8 cellular contexts compared by ENCODE assay signal in genomic region chr12:71754461-71755145, GRCh38. TPM values are rescaled to one million over a fixed set of nuclear protein-coding genes. Genes with fewer than 3 reads are reported as not detected.
DNase-seq lines count a peak whose midpoint lies in the region; ATAC-seq and TF ChIP-seq lines count a peak whose summit lies in the region.

TSS of gene RAB21 (plus strand) at chr12:71754863. CDS start at chr12:71755130, 267 bp downstream.

- peak within 1 kb of the TSS; percentile 97 for H3K27ac Mint-ChIP-seq in T-helper 1 cell treated with Interleukin-12 subunit alpha and Interleukin-12 subunit beta and Interleukin-4 antibody, amounts not matched to agents 30 μg/mL and 1 μg/mL, for 36 hours
- H3K27ac Mint-ChIP-seq in progenitor cell of endocrine pancreas, result peak within 1 kb of the TSS; percentile 95

- peaks cover 30% of the 10 kb centered on the region for H3K36me3 Mint-ChIP-seq in T-helper 1 cell treated with Interleukin-12 subunit alpha and Interleukin-12 subunit beta and Interleukin-4 antibody, amounts not matched to agents 30 μg/mL and 1 μg/mL, for 36 hours (ENCODE audit: low read depth)
- peaks cover 10% of the 10 kb centered on the region for H3K36me3 Mint-ChIP-seq in progenitor cell of endocrine pancreas (ENCODE audit: insufficient read depth)

- DNase-seq in GM13977 (ENCODE audit: low spot score) (peak; percentile 96), NCI-H1694 (lab: John Stamatoyannopoulos, UW) (peak; percentile 74), amniotic stem cell (lab: John Stamatoyannopoulos, UW) (peak; percentile 95), left cardiac atrium (peak; percentile 99), progenitor cell of endocrine pancreas (ENCODE audit: low spot score, unreplicated experiment) (peak; percentile 95), ureter (ENCODE audit: low spot score) (peak; percentile 99)

- intact Hi-C loops in left cardiac atrium (cut with DNase I), result loop anchor here in 1 of 2 donors (10.0 kb wide), 1 partner anchor 90 kb away; the partner anchor contains the start of genes THAP2 and ZFC3H1

- TF ChIP-seq CTCF in GM13977 (IDR thresholded peaks at IDR 0.05; ENCODE audit: extremely low read depth, insufficient read depth, missing control alignments), result no peak
- TF ChIP-seq CTCF in progenitor cell of endocrine pancreas (IDR thresholded peaks at IDR 0.05; ENCODE audit: unreplicated experiment), result peak; percentile 36

- H3K9me3 Mint-ChIP-seq in T-helper 1 cell treated with Interleukin-12 subunit alpha and Interleukin-12 subunit beta and Interleukin-4 antibody, amounts not matched to agents 30 μg/mL and 1 μg/mL, for 36 hours, result peaks cover 15% of the 10 kb centered on the region
- no peaks in the 10 kb centered on the region for H3K9me3 Mint-ChIP-seq in progenitor cell of endocrine pancreas (ENCODE audit: low read depth)

- peak within 1 kb of the TSS; percentile 94 for H3K4me3 Mint-ChIP-seq in T-helper 1 cell treated with Interleukin-12 subunit alpha and Interleukin-12 subunit beta and Interleukin-4 antibody, amounts not matched to agents 30 μg/mL and 1 μg/mL, for 36 hours
- H3K4me3 Mint-ChIP-seq in progenitor cell of endocrine pancreas (ENCODE audit: low read depth), result peak within 1 kb of the TSS; percentile 87

- ATAC-seq in HG02884 (IDR thresholded peaks at IDR 0.05; ENCODE audit: unreplicated experiment) (peak; percentile 89), left cardiac atrium (peak; percentile 98 to 99)

- H3K4me1 Mint-ChIP-seq in T-helper 1 cell treated with Interleukin-12 subunit alpha and Interleukin-12 subunit beta and Interleukin-4 antibody, amounts not matched to agents 30 μg/mL and 1 μg/mL, for 36 hours (ENCODE audit: low read depth), result peaks cover 24% of the 10 kb centered on the region
- peaks cover 15% of the 10 kb centered on the region for H3K4me1 Mint-ChIP-seq in progenitor cell of endocrine pancreas (ENCODE audit: low read depth)

- in situ Hi-C loops in GM13977 (cut with MboI; ENCODE audit: low pct_unique_long_range_greater_than_20kb, low sequenced_read_pairs, unreplicated experiment), result no loop called here

- H3K27me3 Mint-ChIP-seq in T-helper 1 cell treated with Interleukin-12 subunit alpha and Interleukin-12 subunit beta and Interleukin-4 antibody, amounts not matched to agents 30 μg/mL and 1 μg/mL, for 36 hours (ENCODE audit: low read depth), result peaks cover 29% of the 10 kb centered on the region
- H3K27me3 Mint-ChIP-seq in progenitor cell of endocrine pancreas, result peaks cover 22% of the 10 kb centered on the region

RNA-seq across cellular contexts. Expression of gene RAB21, which starts in this region (rescaled TPM):
- total RNA-seq in left cardiac atrium (100 to 1,000 TPM in 1 of 2 donors, 10 to 100 TPM in 1; 95.7 to 117 TPM), progenitor cell of endocrine pancreas (52.5 and 54.0 TPM in 2 replicates), ureter (82.8 TPM)

Comparison
In these comparisons a context has a peak if more than half of its experiments do, and no peak if none do; other contexts are left out.
1. Peak in every context shown above with its lines: DNase-seq and ATAC-seq.